ENCODE assay signal across 8 cellular contexts in the genomic region with DNA sequence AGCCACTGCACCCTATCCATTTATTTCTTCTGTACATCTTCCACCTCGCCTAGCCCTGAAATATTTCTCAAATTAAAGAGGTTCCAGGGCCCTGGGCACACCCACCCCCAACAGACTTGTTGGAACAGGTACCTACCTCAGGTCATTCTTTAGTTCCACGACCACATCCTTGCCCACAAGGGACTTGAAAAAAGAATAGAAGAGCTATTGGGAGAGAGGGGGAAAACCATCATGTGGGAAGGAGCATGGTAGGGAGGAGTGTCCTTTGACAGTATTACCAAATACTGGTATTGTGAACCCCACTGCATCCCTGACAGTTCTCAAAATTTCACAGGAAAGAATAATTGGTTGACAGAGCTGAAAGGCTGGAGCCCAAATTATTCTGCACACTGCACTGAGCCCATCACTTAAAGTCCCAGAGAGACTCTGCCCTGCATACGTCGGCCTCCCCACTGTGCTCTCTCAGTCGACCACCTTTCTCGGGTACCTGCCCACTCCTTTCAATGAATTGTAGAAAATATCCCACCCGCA. TPM values are rescaled to one million over a fixed set of nuclear protein-coding genes. Genes with fewer than 3 reads are reported as not detected.
DNase-seq lines count a peak whose midpoint lies in the region; ATAC-seq and TF ChIP-seq lines count a peak whose summit lies in the region.

No MANE protein-coding gene starts in this region.

- H3K4me2 ChIP-seq in PC-9, result peak overlapping the region; percentile 75
- H3K4me2 ChIP-seq in osteoblast (ENCODE audit: insufficient read depth, low read length), result peak overlapping the region; percentile 98

- H3K4me3 ChIP-seq in PC-9, result peak overlapping the region; percentile 93
- peak overlapping the region; percentile 78 for H3K4me3 ChIP-seq in epithelial cell of proximal tubule (ENCODE audit: low read depth, low read length)
- H3K4me3 ChIP-seq in osteoblast (ENCODE audit: insufficient read depth, low read length), result peak overlapping the region; percentile 88

- ATAC-seq in GM21825 (IDR thresholded peaks at IDR 0.05; ENCODE audit: unreplicated experiment) (peak; percentile 7), GM18520 (IDR thresholded peaks at IDR 0.05; ENCODE audit: unreplicated experiment) (no peak), GM18873 (IDR thresholded peaks at IDR 0.05; ENCODE audit: low FRiP score, unreplicated experiment) (no peak)

- H3F3A ChIP-seq in PC-9 (ENCODE audit: insufficient read depth, low read depth), result peaks cover 17% of the 10 kb centered on the region

- CTCF ChIA-PET in PC-9 (lab: Charles Lee), result interaction anchor here (0.6 to 1.5 kb wide), 2 partner anchors 10 to 19 kb away, joined by 6 to 10 read pairs; a partner anchor contains a TSS

- H3K9me2 ChIP-seq in PC-9 (ENCODE audit: insufficient read depth), result no peaks in the 10 kb centered on the region

- no TSS peak for BruUV-seq in PC-9 (replicated peaks; lab: Mats Ljungman, UMichigan)

- POLR2A ChIA-PET in PC-9 (lab: Charles Lee; ENCODE audit: unreplicated experiment), result interaction anchor here (0.6 to 0.7 kb wide), 6 partner anchors 8 to 329 kb away, joined by 3 to 13 read pairs (median 4); a partner anchor contains a TSS

- H3K79me2 ChIP-seq in PC-9 (ENCODE audit: low read depth), result peaks cover 32% of the 10 kb centered on the region
- peaks cover 18% of the 10 kb centered on the region for H3K79me2 ChIP-seq in osteoblast (ENCODE audit: insufficient read depth, low read length)

- H3K4me1 ChIP-seq in PC-9 (replicated peaks; ENCODE audit: insufficient read depth) (peaks cover 8% of the 10 kb centered on the region; the same call in 1 of the 2 replicates), osteoblast (ENCODE audit: insufficient read depth, low read length) (peaks cover 12% of the 10 kb centered on the region)

- TF ChIP-seq CTCF in PC-9 (conservative IDR thresholded peaks at IDR 0.05), result no peak
- no peak for TF ChIP-seq CTCF in epithelial cell of proximal tubule (conservative IDR thresholded peaks at IDR 0.05; ENCODE audit: low read depth, low read length)
- no peak for TF ChIP-seq CTCF in osteoblast (IDR thresholded peaks at IDR 0.05; ENCODE audit: extremely low read depth, low read depth, low read length)

- H3K27me3 ChIP-seq in PC-9 (ENCODE audit: insufficient read depth, low read depth), result no peaks in the 10 kb centered on the region
- H3K27me3 ChIP-seq in osteoblast (ENCODE audit: insufficient read depth, low read length), result no peaks in the 10 kb centered on the region

- intact Hi-C loops in PC-9 (cut with micrococcal nuclease; ENCODE audit: unreplicated experiment), result no loop called here

- DNase-seq in PC-9, result no peak
- DNase-seq in epithelial cell of proximal tubule (ENCODE audit: low read depth), result no peak
- DNase-seq in osteoblast (ENCODE audit: insufficient read length, low spot score, missing footprints), result no peak
- DNase-seq in kidney tubule cell (ENCODE audit: low spot score), result no peak
- no peak for DNase-seq in nucleus accumbens (lab: John Stamatoyannopoulos, UW)

- H4K20me1 ChIP-seq in PC-9 (ENCODE audit: insufficient read depth) (no peaks in the 10 kb centered on the region), osteoblast (ENCODE audit: insufficient read depth, low read length) (no peaks in the 10 kb centered on the region)

- H3K36me3 ChIP-seq in PC-9 (ENCODE audit: low read depth) (0 out of 2 replicates have a peak, but pooled peaks cover 6% of the 10 kb centered on the region), osteoblast (ENCODE audit: insufficient read depth, low read length) (no peaks in the 10 kb centered on the region)

- H3K27ac ChIP-seq in PC-9 (peak overlapping the region; percentile 56; the same call in 1 of the 2 replicates), osteoblast (ENCODE audit: low read depth, low read length) (peak overlapping the region; percentile 91)

- peak overlapping the region; percentile 91 for H2AFZ ChIP-seq in PC-9
- peak overlapping the region; percentile 83 for H2AFZ ChIP-seq in osteoblast (ENCODE audit: low read length)

- no peaks in the 10 kb centered on the region for H3K9me3 ChIP-seq in PC-9 (ENCODE audit: insufficient read depth, low read depth)
- H3K9me3 ChIP-seq in osteoblast (ENCODE audit: low read depth, low read length), result no peaks in the 10 kb centered on the region

RNA-seq across cellular contexts. Expression of a gene that starts 0.8 kb away (rescaled TPM):
- 67.5 and 74.3 TPM in 2 replicates for total RNA-seq in PC-9 (2021)
- 112 and 157 TPM in 2 replicates for total RNA-seq in epithelial cell of proximal tubule
- total RNA-seq in osteoblast, result 18.3 and 22.4 TPM in 2 replicates

RNA-seq across cellular contexts. Expression of a gene that starts 9.1 kb away (rescaled TPM):
- total RNA-seq in PC-9 (2021) (2.3 and 2.6 TPM in 2 replicates), epithelial cell of proximal tubule (0.29 and 0.35 TPM in 2 replicates), osteoblast (0.29 and 0.72 TPM in 2 replicates)

RNA-seq across cellular contexts. Expression of a gene that starts 9.3 kb away (rescaled TPM):
- total RNA-seq in PC-9 (2021) (378 and 385 TPM in 2 replicates), epithelial cell of proximal tubule (116 and 139 TPM in 2 replicates), osteoblast (33.3 and 36.9 TPM in 2 replicates)

RNA-seq across cellular contexts. Expression of a gene that starts 10.5 kb away (rescaled TPM):
- total RNA-seq in PC-9 (2021) (99.6 and 124 TPM in 2 replicates), epithelial cell of proximal tubule (113 and 166 TPM in 2 replicates), osteoblast (40.1 and 42.0 TPM in 2 replicates)

RNA-seq across cellular contexts. Expression of a gene that starts 21.5 kb away (rescaled TPM):
- 334 and 340 TPM in 2 replicates for total RNA-seq in PC-9 (2021)
- 58.4 and 136 TPM in 2 replicates for total RNA-seq in epithelial cell of proximal tubule
- 45.7 and 59.7 TPM in 2 replicates for total RNA-seq in osteoblast
